Comparison of ENCODE assay signal across 1 cellular context in the genomic region with DNA sequence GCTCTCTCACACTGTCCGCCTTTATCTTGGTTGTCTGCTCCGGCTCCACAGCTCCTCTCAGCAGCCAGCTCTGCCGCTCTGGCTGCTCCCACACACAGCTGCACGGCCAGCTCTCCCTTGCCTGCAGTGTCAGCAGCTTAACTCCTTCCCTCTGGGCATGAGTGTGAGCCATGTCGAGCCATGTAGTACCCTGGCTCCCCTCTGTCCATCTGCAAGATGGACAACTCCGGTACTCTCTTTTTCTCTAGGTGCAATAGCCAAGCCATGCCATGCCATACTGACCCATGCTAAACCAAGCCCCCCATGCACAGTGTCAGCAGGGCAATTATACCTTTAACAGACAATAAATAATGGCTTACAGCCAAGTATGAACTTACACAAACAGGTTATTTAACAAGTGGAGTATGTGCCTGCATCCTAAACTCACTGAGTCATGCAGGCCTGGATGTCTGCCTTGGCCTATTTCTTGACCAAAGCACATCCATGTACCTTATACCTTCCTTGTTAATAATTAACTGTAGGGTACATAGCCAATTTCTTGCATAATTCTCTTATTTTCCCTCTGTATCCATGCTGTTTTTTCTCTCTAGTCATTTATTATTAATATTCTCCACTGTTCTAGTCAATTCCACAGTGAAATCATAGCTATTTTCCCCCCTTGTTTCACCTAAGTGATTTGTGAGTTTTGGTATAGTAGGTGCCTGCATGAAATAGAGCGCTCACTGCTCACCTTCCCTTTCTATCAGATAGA.
TF ChIP-seq lines count a peak whose summit lies in the region.

No MANE protein-coding gene starts in this region.

TF ChIP-seq in GM23338, 12 proteins besides CTCF, POLR2A, EP300 and RAD21:
- TF ChIP-seq, protein P1, sequence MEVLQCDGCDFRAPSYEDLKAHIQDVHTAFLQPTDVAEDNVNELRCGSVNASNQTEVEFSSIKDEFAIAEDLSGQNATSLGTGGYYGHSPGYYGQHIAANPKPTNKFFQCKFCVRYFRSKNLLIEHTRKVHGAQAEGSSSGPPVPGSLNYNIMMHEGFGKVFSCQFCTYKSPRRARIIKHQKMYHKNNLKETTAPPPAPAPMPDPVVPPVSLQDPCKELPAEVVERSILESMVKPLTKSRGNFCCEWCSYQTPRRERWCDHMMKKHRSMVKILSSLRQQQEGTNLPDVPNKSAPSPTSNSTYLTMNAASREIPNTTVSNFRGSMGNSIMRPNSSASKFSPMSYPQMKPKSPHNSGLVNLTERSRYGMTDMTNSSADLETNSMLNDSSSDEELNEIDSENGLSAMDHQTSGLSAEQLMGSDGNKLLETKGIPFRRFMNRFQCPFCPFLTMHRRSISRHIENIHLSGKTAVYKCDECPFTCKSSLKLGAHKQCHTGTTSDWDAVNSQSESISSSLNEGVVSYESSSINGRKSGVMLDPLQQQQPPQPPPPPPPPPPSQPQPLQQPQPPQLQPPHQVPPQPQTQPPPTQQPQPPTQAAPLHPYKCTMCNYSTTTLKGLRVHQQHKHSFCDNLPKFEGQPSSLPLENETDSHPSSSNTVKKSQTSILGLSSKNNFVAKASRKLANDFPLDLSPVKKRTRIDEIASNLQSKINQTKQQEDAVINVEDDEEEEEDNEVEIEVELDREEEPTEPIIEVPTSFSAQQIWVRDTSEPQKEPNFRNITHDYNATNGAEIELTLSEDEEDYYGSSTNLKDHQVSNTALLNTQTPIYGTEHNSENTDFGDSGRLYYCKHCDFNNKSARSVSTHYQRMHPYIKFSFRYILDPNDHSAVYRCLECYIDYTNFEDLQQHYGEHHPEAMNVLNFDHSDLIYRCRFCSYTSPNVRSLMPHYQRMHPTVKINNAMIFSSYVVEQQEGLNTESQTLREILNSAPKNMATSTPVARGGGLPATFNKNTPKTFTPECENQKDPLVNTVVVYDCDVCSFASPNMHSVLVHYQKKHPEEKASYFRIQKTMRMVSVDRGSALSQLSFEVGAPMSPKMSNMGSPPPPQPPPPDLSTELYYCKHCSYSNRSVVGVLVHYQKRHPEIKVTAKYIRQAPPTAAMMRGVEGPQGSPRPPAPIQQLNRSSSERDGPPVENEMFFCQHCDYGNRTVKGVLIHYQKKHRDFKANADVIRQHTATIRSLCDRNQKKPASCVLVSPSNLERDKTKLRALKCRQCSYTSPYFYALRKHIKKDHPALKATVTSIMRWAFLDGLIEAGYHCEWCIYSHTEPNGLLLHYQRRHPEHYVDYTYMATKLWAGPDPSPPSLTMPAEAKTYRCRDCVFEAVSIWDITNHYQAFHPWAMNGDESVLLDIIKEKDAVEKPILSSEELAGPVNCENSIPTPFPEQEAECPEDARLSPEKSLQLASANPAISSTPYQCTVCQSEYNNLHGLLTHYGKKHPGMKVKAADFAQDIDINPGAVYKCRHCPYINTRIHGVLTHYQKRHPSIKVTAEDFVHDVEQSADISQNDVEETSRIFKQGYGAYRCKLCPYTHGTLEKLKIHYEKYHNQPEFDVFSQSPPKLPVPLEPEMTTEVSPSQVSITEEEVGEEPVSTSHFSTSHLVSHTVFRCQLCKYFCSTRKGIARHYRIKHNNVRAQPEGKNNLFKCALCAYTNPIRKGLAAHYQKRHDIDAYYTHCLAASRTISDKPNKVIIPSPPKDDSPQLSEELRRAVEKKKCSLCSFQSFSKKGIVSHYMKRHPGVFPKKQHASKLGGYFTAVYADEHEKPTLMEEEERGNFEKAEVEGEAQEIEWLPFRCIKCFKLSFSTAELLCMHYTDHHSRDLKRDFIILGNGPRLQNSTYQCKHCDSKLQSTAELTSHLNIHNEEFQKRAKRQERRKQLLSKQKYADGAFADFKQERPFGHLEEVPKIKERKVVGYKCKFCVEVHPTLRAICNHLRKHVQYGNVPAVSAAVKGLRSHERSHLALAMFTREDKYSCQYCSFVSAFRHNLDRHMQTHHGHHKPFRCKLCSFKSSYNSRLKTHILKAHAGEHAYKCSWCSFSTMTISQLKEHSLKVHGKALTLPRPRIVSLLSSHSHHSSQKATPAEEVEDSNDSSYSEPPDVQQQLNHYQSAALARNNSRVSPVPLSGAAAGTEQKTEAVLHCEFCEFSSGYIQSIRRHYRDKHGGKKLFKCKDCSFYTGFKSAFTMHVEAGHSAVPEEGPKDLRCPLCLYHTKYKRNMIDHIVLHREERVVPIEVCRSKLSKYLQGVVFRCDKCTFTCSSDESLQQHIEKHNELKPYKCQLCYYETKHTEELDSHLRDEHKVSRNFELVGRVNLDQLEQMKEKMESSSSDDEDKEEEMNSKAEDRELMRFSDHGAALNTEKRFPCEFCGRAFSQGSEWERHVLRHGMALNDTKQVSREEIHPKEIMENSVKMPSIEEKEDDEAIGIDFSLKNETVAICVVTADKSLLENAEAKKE (CRISPR knock-in tag; IDR thresholded peaks at IDR 0.05) = no peak
- TF ChIP-seq, protein P2, sequence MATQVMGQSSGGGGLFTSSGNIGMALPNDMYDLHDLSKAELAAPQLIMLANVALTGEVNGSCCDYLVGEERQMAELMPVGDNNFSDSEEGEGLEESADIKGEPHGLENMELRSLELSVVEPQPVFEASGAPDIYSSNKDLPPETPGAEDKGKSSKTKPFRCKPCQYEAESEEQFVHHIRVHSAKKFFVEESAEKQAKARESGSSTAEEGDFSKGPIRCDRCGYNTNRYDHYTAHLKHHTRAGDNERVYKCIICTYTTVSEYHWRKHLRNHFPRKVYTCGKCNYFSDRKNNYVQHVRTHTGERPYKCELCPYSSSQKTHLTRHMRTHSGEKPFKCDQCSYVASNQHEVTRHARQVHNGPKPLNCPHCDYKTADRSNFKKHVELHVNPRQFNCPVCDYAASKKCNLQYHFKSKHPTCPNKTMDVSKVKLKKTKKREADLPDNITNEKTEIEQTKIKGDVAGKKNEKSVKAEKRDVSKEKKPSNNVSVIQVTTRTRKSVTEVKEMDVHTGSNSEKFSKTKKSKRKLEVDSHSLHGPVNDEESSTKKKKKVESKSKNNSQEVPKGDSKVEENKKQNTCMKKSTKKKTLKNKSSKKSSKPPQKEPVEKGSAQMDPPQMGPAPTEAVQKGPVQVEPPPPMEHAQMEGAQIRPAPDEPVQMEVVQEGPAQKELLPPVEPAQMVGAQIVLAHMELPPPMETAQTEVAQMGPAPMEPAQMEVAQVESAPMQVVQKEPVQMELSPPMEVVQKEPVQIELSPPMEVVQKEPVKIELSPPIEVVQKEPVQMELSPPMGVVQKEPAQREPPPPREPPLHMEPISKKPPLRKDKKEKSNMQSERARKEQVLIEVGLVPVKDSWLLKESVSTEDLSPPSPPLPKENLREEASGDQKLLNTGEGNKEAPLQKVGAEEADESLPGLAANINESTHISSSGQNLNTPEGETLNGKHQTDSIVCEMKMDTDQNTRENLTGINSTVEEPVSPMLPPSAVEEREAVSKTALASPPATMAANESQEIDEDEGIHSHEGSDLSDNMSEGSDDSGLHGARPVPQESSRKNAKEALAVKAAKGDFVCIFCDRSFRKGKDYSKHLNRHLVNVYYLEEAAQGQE (IDR thresholded peaks at IDR 0.05; ENCODE audit: unreplicated experiment) = no peak
- no peak for TF ChIP-seq EZH2 (IDR thresholded peaks at IDR 0.05; ENCODE audit: low read depth, unreplicated experiment)
- no peak for TF ChIP-seq NANOG (IDR thresholded peaks at IDR 0.05; ENCODE audit: borderline replicate concordance)
- TF ChIP-seq POLR2AphosphoS5 (IDR thresholded peaks at IDR 0.05; ENCODE audit: low read depth) = no peak
- TF ChIP-seq ZNF114 (CRISPR knock-in tag; IDR thresholded peaks at IDR 0.05) = no peak
- no peak for TF ChIP-seq EZH2phosphoT487 (IDR thresholded peaks at IDR 0.05; ENCODE audit: unreplicated experiment)
- no peak for TF ChIP-seq JUNB (IDR thresholded peaks at IDR 0.05; ENCODE audit: unreplicated experiment)
- TF ChIP-seq STAT1 (IDR thresholded peaks at IDR 0.05; ENCODE audit: unreplicated experiment) = no peak
- TF ChIP-seq, protein P3, sequence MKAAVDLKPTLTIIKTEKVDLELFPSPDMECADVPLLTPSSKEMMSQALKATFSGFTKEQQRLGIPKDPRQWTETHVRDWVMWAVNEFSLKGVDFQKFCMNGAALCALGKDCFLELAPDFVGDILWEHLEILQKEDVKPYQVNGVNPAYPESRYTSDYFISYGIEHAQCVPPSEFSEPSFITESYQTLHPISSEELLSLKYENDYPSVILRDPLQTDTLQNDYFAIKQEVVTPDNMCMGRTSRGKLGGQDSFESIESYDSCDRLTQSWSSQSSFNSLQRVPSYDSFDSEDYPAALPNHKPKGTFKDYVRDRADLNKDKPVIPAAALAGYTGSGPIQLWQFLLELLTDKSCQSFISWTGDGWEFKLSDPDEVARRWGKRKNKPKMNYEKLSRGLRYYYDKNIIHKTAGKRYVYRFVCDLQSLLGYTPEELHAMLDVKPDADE (IDR thresholded peaks at IDR 0.05) = no peak
- TF ChIP-seq ZNF331 (CRISPR knock-in tag; IDR thresholded peaks at IDR 0.05; ENCODE audit: low read depth) = no peak
- TF ChIP-seq CREB1 (CRISPR knock-in tag; IDR thresholded peaks at IDR 0.05; ENCODE audit: low read depth) = no peak
